ENCODE assay signal across 16 cellular contexts in genomic region chr11:122673706-122674105, GRCh38. TPM values are rescaled to one million over a fixed set of nuclear protein-coding genes. Genes with fewer than 3 reads are reported as not detected.
A peak's percentile ranks its signal among the peaks of the same experiment; 100 is the strongest.
DNase-seq lines count a peak whose midpoint lies in the region; ATAC-seq and TF ChIP-seq lines count a peak whose summit lies in the region.
"Had no signal": no experiment of that assay in that cellular context is flagged by ENCODE, and none has a peak within 500 bp of the region (broad histone marks: within the 10 kb centered on the region; RNA-seq: fewer than 3 reads in every experiment).

No MANE protein-coding gene starts in this region.

- peaks cover 4% of the 10 kb centered on the region for H3K27me3 Mint-ChIP-seq in endodermal cell (ENCODE audit: insufficient read depth)
- peaks cover 2% of the 10 kb centered on the region for H3K27me3 Mint-ChIP-seq in T-helper 2 cell treated with Interferon-gamma antibody and Interleukin-4, amounts not matched to agents 5 μg/mL and 100 μg/mL, for 36 hours (ENCODE audit: low read depth)

- H3K36me3 ChIP-seq in OCI-LY7 (ENCODE audit: insufficient read depth, low read length) = peaks cover 39% of the 10 kb centered on the region
- H3K36me3 ChIP-seq in fibroblast of lung (ENCODE audit: control insufficient read depth, insufficient read depth, low read length) = no peaks in the 10 kb centered on the region
- peaks cover 6% of the 10 kb centered on the region for H3K36me3 ChIP-seq in endodermal cell (ENCODE audit: control insufficient read depth, insufficient read depth, low read length)
- H3K36me3 ChIP-seq: ascending aorta, colonic mucosa, right lobe of liver had no signal

- H3K4me1 ChIP-seq in OCI-LY7 (ENCODE audit: insufficient read depth, low read length, poor library complexity, severe bottlenecking) (peaks cover 76% of the 10 kb centered on the region), fibroblast of lung (ENCODE audit: control insufficient read depth, extremely low read depth, insufficient read depth, low read length) (peaks cover 31% of the 10 kb centered on the region), endodermal cell (ENCODE audit: control insufficient read depth, insufficient read depth, low read length) (no peaks in the 10 kb centered on the region)
- H3K4me1 ChIP-seq: ascending aorta, colonic mucosa had no signal

- CTCF ChIA-PET in OCI-LY7 (lab: Charles Lee; ENCODE audit: unreplicated experiment) = interaction anchor here (0.7 to 2.7 kb wide), 5 partner anchors 9 to 82 kb away, joined by 3 to 7 read pairs (median 3); no protein-coding TSS in a partner anchor

- H3K9me3 ChIP-seq in OCI-LY7 (ENCODE audit: low read length) (peaks cover 7% of the 10 kb centered on the region; the same call in 1 of the 2 replicates), fibroblast of lung (ENCODE audit: control insufficient read depth, insufficient read depth, low read depth, low read length) (no peaks in the 10 kb centered on the region), endodermal cell (ENCODE audit: control insufficient read depth, low read length) (peaks cover 9% of the 10 kb centered on the region)
- H3K9me3 ChIP-seq: ascending aorta, colonic mucosa, MG63, right lobe of liver had no signal

- H3K4me1 Mint-ChIP-seq in endodermal cell = peaks cover 3% of the 10 kb centered on the region
- peaks cover 33% of the 10 kb centered on the region for H3K4me1 Mint-ChIP-seq in T-helper 2 cell treated with Interferon-gamma antibody and Interleukin-4, amounts not matched to agents 5 μg/mL and 100 μg/mL, for 36 hours (ENCODE audit: low read depth)

- peak; percentile 51 to 65 for DNase-seq in AML-193 (lab: John Stamatoyannopoulos, UW)
- peak; percentile 64 for DNase-seq in EH (ENCODE audit: low read depth)
- DNase-seq in OCI-LY7 (ENCODE audit: low spot score) = no peak
- DNase-seq in fibroblast of lung (ENCODE audit: low read depth in 2 of 2) = peak; percentile 29 to 63
- no peak for DNase-seq in endodermal cell
- DNase-seq in T-helper 2 cell treated with Interferon-gamma antibody and Interleukin-4, amounts not matched to agents 5 μg/mL and 100 μg/mL, for 36 hours (ENCODE audit: low spot score) = no peak
- DNase-seq in iPS-NIHi7 (ENCODE audit: extremely low spot score) = no peak
- DNase-seq: activated gamma-delta T cell, colonic mucosa, DMS153, MG63, NCI-H226, right lobe of liver had no signal

- H3K4me3 Mint-ChIP-seq in endodermal cell = no peak overlapping the region
- H3K4me3 Mint-ChIP-seq in T-helper 2 cell treated with Interferon-gamma antibody and Interleukin-4, amounts not matched to agents 5 μg/mL and 100 μg/mL, for 36 hours = no peak overlapping the region
- H3K4me3 Mint-ChIP-seq: WTC11 had no signal

- H3K27me3 ChIP-seq in fibroblast of lung (ENCODE audit: control insufficient read depth, insufficient read depth, low read length) (no peaks in the 10 kb centered on the region), endodermal cell (ENCODE audit: control insufficient read depth, insufficient read depth, low read length, poor library complexity, severe bottlenecking) (peaks cover 1% of the 10 kb centered on the region)
- H3K27me3 ChIP-seq: ascending aorta, colonic mucosa, MG63, right lobe of liver had no signal

- no peak for TF ChIP-seq CTCF in OCI-LY7 (conservative IDR thresholded peaks at IDR 0.05; ENCODE audit: low read length)
- no peak for TF ChIP-seq CTCF in fibroblast of lung (conservative IDR thresholded peaks at IDR 0.05 in 1 of 2, IDR thresholded peaks at IDR 0.05 in 1 of 2; ENCODE audit: low read depth in 1 of 2, low read length in 2 of 2)
- TF ChIP-seq CTCF in endodermal cell (conservative IDR thresholded peaks at IDR 0.05) = no peak

- H3K9me2 ChIP-seq in OCI-LY7 (ENCODE audit: insufficient read depth, low read length) = no peaks in the 10 kb centered on the region

- no peak overlapping the region for H3K4me3 ChIP-seq in OCI-LY7 (ENCODE audit: low read depth, low read length, poor library complexity, severe bottlenecking)
- no peak overlapping the region for H3K4me3 ChIP-seq in fibroblast of lung (replicated peaks in 1 of 4; ENCODE audit: control extremely low read depth in 1 of 4, insufficient read depth in 1 of 4, low read depth in 3 of 4, low read length in 4 of 4)
- no peak overlapping the region for H3K4me3 ChIP-seq in endodermal cell (ENCODE audit: low read length)
- H3K4me3 ChIP-seq: ascending aorta, colonic mucosa, MG63, right lobe of liver had no signal

- no peak for ATAC-seq in GM18519 (IDR thresholded peaks at IDR 0.05; ENCODE audit: low FRiP score, unreplicated experiment)
- ATAC-seq: WTC11 had no signal

- H4K20me1 ChIP-seq in OCI-LY7 (ENCODE audit: insufficient read depth, low read length) (no peaks in the 10 kb centered on the region), fibroblast of lung (ENCODE audit: control insufficient read depth, extremely low read depth, insufficient read depth, low read length) (no peaks in the 10 kb centered on the region)

- H3K9me3 Mint-ChIP-seq in endodermal cell = peaks cover 6% of the 10 kb centered on the region
- H3K9me3 Mint-ChIP-seq in T-helper 2 cell treated with Interferon-gamma antibody and Interleukin-4, amounts not matched to agents 5 μg/mL and 100 μg/mL, for 36 hours = peaks cover 13% of the 10 kb centered on the region

- no TSS peak for BruUV-seq in OCI-LY7 (replicated peaks; lab: Mats Ljungman, UMichigan)

- H3K4me2 ChIP-seq in OCI-LY7 (ENCODE audit: low read length) (peak overlapping the region; percentile 30; the same call in 1 of the 2 replicates), fibroblast of lung (ENCODE audit: extremely low read depth, insufficient read depth, low read length) (no peak overlapping the region)

- H2AFZ ChIP-seq in OCI-LY7 (ENCODE audit: low read length) (no peak overlapping the region), fibroblast of lung (ENCODE audit: low read length) (no peak overlapping the region)

- H3K9ac ChIP-seq in fibroblast of lung (ENCODE audit: insufficient read depth, low read length) (no peak overlapping the region), endodermal cell (ENCODE audit: extremely low read depth, low read length, poor library complexity, severe bottlenecking) (no peak overlapping the region)

- H3K27ac ChIP-seq in OCI-LY7 (ENCODE audit: low read depth, low read length, poor library complexity, severe bottlenecking) (peak overlapping the region; percentile 26), fibroblast of lung (ENCODE audit: insufficient read depth, low read length) (peak overlapping the region; percentile 9), endodermal cell (ENCODE audit: low read depth, low read length) (no peak overlapping the region)
- H3K27ac ChIP-seq: ascending aorta, colonic mucosa, right lobe of liver had no signal

- no peak overlapping the region for H3K27ac Mint-ChIP-seq in endodermal cell
- no peak overlapping the region for H3K27ac Mint-ChIP-seq in T-helper 2 cell treated with Interferon-gamma antibody and Interleukin-4, amounts not matched to agents 5 μg/mL and 100 μg/mL, for 36 hours
- H3K27ac Mint-ChIP-seq: WTC11 had no signal

- peaks cover 60% of the 10 kb centered on the region for H3K79me2 ChIP-seq in OCI-LY7 (ENCODE audit: insufficient read depth, low read depth, low read length)
- H3K79me2 ChIP-seq in fibroblast of lung (ENCODE audit: control insufficient read depth, insufficient read depth, low read length) = peaks cover 38% of the 10 kb centered on the region

- POLR2A ChIA-PET in OCI-LY7 (lab: Charles Lee) = interaction anchor here (0.5 to 6.4 kb wide), 13 partner anchors 9 to 82 kb away, joined by 3 to 57 read pairs (median 7); partner anchors contain the start of gene UBASH3B

- intact Hi-C loops in OCI-LY7 (cut with micrococcal nuclease; ENCODE audit: unreplicated experiment) = no loop called here

- H3K36me3 Mint-ChIP-seq in endodermal cell (ENCODE audit: low read depth) = peaks cover 4% of the 10 kb centered on the region
- H3K36me3 Mint-ChIP-seq in T-helper 2 cell treated with Interferon-gamma antibody and Interleukin-4, amounts not matched to agents 5 μg/mL and 100 μg/mL, for 36 hours (ENCODE audit: low read depth) = peaks cover 16% of the 10 kb centered on the region

RNA-seq across cellular contexts. Expression of gene UBASH3B, which starts 18.2 kb away (rescaled TPM):
- 36.3 and 54.7 TPM in 2 replicates for total RNA-seq in OCI-LY7 (2014; rRNA removed; shearing (Covaris generic))
- total RNA-seq in OCI-LY7 (2022) (72.7 and 73.0 TPM in 2 replicates), fibroblast of lung (22.9 and 44.4 TPM in 2 replicates), endodermal cell (1 to 10 TPM; 6.0 to 9.0 TPM)
- polyA plus RNA-seq in fibroblast of lung = 13.1 and 38.0 TPM in 2 replicates
- 8.8 and 20.3 TPM in 2 replicates for polyA plus RNA-seq in fibroblast of lung (2012)
- polyA minus RNA-seq in fibroblast of lung (ENCODE audit: low replicate concordance) = 38.6 and 128 TPM in 2 replicates
- 3.4 TPM for polyA plus RNA-seq in endodermal cell (2013, experiment 1 of 2)
- 3.7 TPM for polyA plus RNA-seq in endodermal cell (2013, experiment 2 of 2)

Comparison
In these comparisons a context has a peak if more than half of its experiments do, and no peak if none do; other contexts are left out.
1. DNase-seq: peak in AML-193 (2 of 2), EH (single experiment) and fibroblast of lung (2 of 2); none in OCI-LY7 (single experiment), endodermal cell (single experiment), T-helper 2 cell treated with Interferon-gamma antibody and Interleukin-4, amounts not matched to agents 5 μg/mL and 100 μg/mL, for 36 hours (single experiment) and iPS-NIHi7 (single experiment).